25 cellular contexts compared by ENCODE assay signal in the genomic region with DNA sequence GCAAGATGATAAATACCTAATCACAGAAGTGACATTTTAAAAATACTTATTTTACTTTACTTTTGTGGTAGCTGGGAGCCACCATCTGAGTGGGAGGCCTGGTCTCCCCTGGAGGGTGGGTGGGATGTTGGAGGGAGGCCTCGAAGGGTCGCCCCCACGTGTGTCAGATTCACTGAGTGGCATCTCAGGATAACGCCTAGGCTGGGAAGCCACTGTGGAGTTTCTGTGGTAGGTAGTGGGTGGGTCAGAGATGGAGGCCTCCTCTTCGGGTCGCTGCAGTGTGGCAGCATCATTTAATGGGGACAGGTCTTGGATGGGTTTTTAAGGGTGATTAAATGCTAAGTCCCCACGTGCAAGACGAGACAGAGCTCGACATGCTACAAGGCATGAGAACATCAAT.
"Had no signal": no experiment of that assay in that cellular context is flagged by ENCODE, and none has a peak within 500 bp of the region (broad histone marks: within the 10 kb centered on the region; RNA-seq: fewer than 3 reads in every experiment).

No MANE protein-coding gene starts in this region.

- H3K27me3 Mint-ChIP-seq: activated naive CD8-positive, alpha-beta T cell treated with anti-CD3 and anti-CD28 coated beads, Interleukin-2, amount 50 U/mL, for 24 hours; naive B cell; stimulated activated naive CD8-positive, alpha-beta T cell treated with anti-CD3 and anti-CD28 coated beads, Interleukin-15, Interleukin-2, amounts not matched to agents 100 ng/mL and 50 ng/mL, for 24 hours; T-helper 17 cell; type B pancreatic cell had no signal

- H3K36me3 Mint-ChIP-seq: mesothelial cell of epicardium, naive B cell, type B pancreatic cell had no signal

- H3K4me3 Mint-ChIP-seq: activated naive CD8-positive, alpha-beta T cell treated with anti-CD3 and anti-CD28 coated beads, Interleukin-2, amount 50 U/mL, for 24 hours; activated T-cell treated with anti-CD3 and anti-CD28 coated beads, Interleukin-2, amount 50 U/mL, for 4 hours; mesothelial cell of epicardium; naive B cell; neural crest cell; stimulated activated naive CD8-positive, alpha-beta T cell treated with anti-CD3 and anti-CD28 coated beads, Interleukin-15, Interleukin-2, amounts not matched to agents 100 ng/mL and 50 ng/mL, for 24 hours; T-helper 17 cell; type B pancreatic cell had no signal

- H3K4me1 Mint-ChIP-seq: activated naive CD8-positive, alpha-beta T cell treated with anti-CD3 and anti-CD28 coated beads, Interleukin-2, amount 50 U/mL, for 24 hours; naive B cell; neural crest cell; T-helper 17 cell had no signal

- DNase-seq: activated CD4-positive, CD25-positive, alpha-beta regulatory T cell treated with anti-CD3 and anti-CD28 coated beads, Interleukin-2, amount 50 U/mL, for 72 hours; activated naive CD8-positive, alpha-beta T cell treated with anti-CD3 and anti-CD28 coated beads, Interleukin-2, amount 50 U/mL, for 24 hours; activated T-cell treated with anti-CD3 and anti-CD28 coated beads, Interleukin-2, amount 50 U/mL, for 4 hours; amygdala; caudate nucleus; kidney; left colon; naive B cell; occipital lobe; psoas muscle; sigmoid colon; SJCRH30; small intestine; stimulated activated CD4-positive, alpha-beta T cell treated with anti-CD3 and anti-CD28 coated beads, Interleukin-1b, Interleukin-23, amount 100 ng/mL, for 48 hours; substantia nigra; T-helper 17 cell; T1000; uterus had no signal

- ATAC-seq: activated naive CD8-positive, alpha-beta T cell treated with anti-CD3 and anti-CD28 coated beads, Interleukin-2, amount 50 U/mL, for 24 hours; activated T-cell treated with anti-CD3 and anti-CD28 coated beads, Interleukin-2, amount 50 U/mL, for 4 hours; gastroesophageal sphincter; left colon; psoas muscle; SK-N-SH treated with all-trans-retinoic acid at 6 μM for 48 hours; T-helper 17 cell had no signal

- H3K27ac Mint-ChIP-seq: activated naive CD8-positive, alpha-beta T cell treated with anti-CD3 and anti-CD28 coated beads, Interleukin-2, amount 50 U/mL, for 24 hours; activated T-helper 2 cell treated with anti-CD3 and anti-CD28 coated beads, Interferon-gamma antibody, Interleukin-2, Interleukin-4, amounts not matched to agents 10 μg/mL and 5 μg/mL and 100 μg/mL, durations not matched to agents 14 hours and 24 hours and 36 hours; mesothelial cell of epicardium; stimulated activated naive CD8-positive, alpha-beta T cell treated with anti-CD3 and anti-CD28 coated beads, Interleukin-15, Interleukin-2, amounts not matched to agents 100 ng/mL and 50 ng/mL, for 24 hours; T-helper 17 cell; type B pancreatic cell had no signal

- H3K9me3 Mint-ChIP-seq: type B pancreatic cell had no signal
